8 cellular contexts compared by ENCODE assay signal in the genomic region with DNA sequence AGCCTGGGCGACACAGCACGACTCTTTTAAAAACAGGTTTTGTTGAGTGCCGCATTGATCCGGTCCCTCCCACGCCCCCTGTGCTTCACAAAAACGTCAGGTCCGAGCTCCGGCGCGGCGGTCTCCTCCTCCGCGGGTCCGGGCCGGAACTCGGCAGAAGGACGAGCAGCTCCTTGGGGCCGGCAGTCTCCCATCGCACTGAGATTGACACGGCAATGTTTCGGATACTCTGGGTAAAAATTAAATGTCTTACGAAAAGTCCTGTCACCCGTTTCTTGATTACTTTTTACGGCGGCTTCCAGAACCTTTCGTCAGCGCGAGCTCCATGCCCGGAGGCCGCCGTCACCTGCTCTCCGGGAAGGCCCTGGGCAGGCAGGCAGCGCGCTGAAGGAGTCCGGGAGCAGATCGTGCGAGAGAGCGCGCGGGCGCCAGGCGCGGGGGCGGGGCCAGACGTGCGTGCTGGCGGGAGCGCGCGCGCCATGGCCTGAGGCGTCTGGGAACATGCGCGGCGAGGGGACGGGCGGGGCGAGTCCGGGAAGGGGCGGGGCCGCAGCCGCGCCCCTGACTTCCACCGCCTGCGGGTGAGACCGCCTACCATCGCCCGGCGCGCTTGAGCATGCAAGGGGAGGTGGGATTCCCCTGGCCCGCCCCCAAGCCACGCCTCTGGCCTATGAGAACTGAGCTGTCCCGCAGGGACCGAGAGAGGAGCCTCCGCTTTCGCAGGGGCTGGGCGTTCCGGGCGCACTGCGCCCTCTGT. TPM values are rescaled to one million over a fixed set of nuclear protein-coding genes. Genes with fewer than 3 reads are reported as not detected.
DNase-seq lines count a peak whose midpoint lies in the region; ATAC-seq, FAIRE-seq and TF ChIP-seq lines count a peak whose summit lies in the region.

No MANE protein-coding gene starts in this region.

- no peaks in the 10 kb centered on the region for H3K4me1 ChIP-seq in keratinocyte (ENCODE audit: control insufficient read depth, extremely low read depth, insufficient read depth, low read length)

- no peaks in the 10 kb centered on the region for H4K20me1 ChIP-seq in keratinocyte (ENCODE audit: control insufficient read depth, extremely low read depth, insufficient read depth, low read length)

- no peak for TF ChIP-seq CTCF in keratinocyte (optimal IDR thresholded peaks at IDR 0.05 in 1 of 3, IDR thresholded peaks at IDR 0.05 in 1 of 3, conservative IDR thresholded peaks at IDR 0.05 in 1 of 3; ENCODE audit: extremely low read depth in 1 of 3, insufficient read depth in 2 of 3, low read length in 3 of 3)

- FAIRE-seq in keratinocyte (lab: Jason Lieb, UNC) = peak; percentile 56

- dilution Hi-C loops in keratinocyte (cut with MboI; ENCODE audit: extremely low pct_ligation_motif_present, low sequenced_read_pairs) = no loop called here

- H3K9ac ChIP-seq in keratinocyte (ENCODE audit: control insufficient read depth, extremely low read depth, insufficient read depth, low read length) = peak overlapping the region; percentile 81

- no peaks in the 10 kb centered on the region for H3K36me3 ChIP-seq in keratinocyte (ENCODE audit: control insufficient read depth in 2 of 2, extremely low read depth in 1 of 2, insufficient read depth in 2 of 2, low read length in 2 of 2)

- ATAC-seq in GM19043 (IDR thresholded peaks at IDR 0.05; ENCODE audit: low read depth, unreplicated experiment) = peak; percentile 97
- peak; percentile 97 for ATAC-seq in HG03354 (IDR thresholded peaks at IDR 0.05; ENCODE audit: poor library complexity, severe bottlenecking, unreplicated experiment)
- ATAC-seq in activated CD4-positive, CD25-positive, alpha-beta regulatory T cell treated with anti-CD3 and anti-CD28 coated beads, Interleukin-2, amount 50 U/mL, for 24 hours = peak; percentile 96 to 98

- no peaks in the 10 kb centered on the region for H3K9me1 ChIP-seq in keratinocyte (ENCODE audit: control insufficient read depth, extremely low read depth, insufficient read depth, low read length)

- H3K9me3 ChIP-seq in keratinocyte (ENCODE audit: control insufficient read depth, low read depth, low read length) = no peaks in the 10 kb centered on the region

- peak overlapping the region; percentile 91 for H2AFZ ChIP-seq in keratinocyte (ENCODE audit: control insufficient read depth, low read length)

- H3K27ac ChIP-seq in keratinocyte (ENCODE audit: control insufficient read depth, insufficient read depth, low read length) = peak overlapping the region; percentile 82

- no peaks in the 10 kb centered on the region for H3K79me2 ChIP-seq in keratinocyte (ENCODE audit: control insufficient read depth, insufficient read depth, low read length)

- DNase-seq in AG20443 (ENCODE audit: low spot score) (peak; percentile 99), NCI-H446 (lab: John Stamatoyannopoulos, UW) (peak; percentile 96 to 99), cerebellar cortex (ENCODE audit: low spot score) (peak; percentile 99), keratinocyte (ENCODE audit: low read depth, low spot score) (peak; percentile 97)
- peak; percentile 99 to 100 (median 99) for DNase-seq in stimulated activated CD4-positive, alpha-beta T cell treated with anti-CD3 and anti-CD28 coated beads, Interleukin-12 subunit alpha, Interleukin-12 subunit beta, amount 100 ng/mL, for 48 hours (ENCODE audit: low read depth in 2 of 3, low spot score in 1 of 3)

- H3K4me2 ChIP-seq in keratinocyte (ENCODE audit: control insufficient read depth, extremely low read depth, insufficient read depth, low read depth, low read length) = peak overlapping the region; percentile 76

- H3K4me3 ChIP-seq in keratinocyte (ENCODE audit: control insufficient read depth in 2 of 3, extremely low read depth in 1 of 3, insufficient read depth in 2 of 3, low read depth in 1 of 3, low read length in 3 of 3) = peak overlapping the region; percentile 51 to 87 (median 76)

- no peaks in the 10 kb centered on the region for H3K27me3 ChIP-seq in keratinocyte (ENCODE audit: control insufficient read depth, extremely low read depth, insufficient read depth, low read length)

RNA-seq across cellular contexts. Expression of gene SRL, which starts 11.7 kb away (rescaled TPM):
- polyA plus RNA-seq in keratinocyte = not detected in 3 replicates
- not detected for polyA plus RNA-seq in keratinocyte (2011; ENCODE audit: low read depth)
- 0.02 TPM in 1 of 2 replicates, not detected in the other for polyA plus RNA-seq in keratinocyte (2011; cell fraction: cytosol; rRNA removed)
- not detected in 2 replicates for polyA plus RNA-seq in keratinocyte (2011; cell fraction: nucleus; rRNA removed)
- 0.03 TPM in 1 of 2 replicates, not detected in the other for polyA plus RNA-seq in keratinocyte (2012; ENCODE audit: low replicate concordance)
- polyA minus RNA-seq in keratinocyte = not detected in 3 replicates
- not detected for polyA minus RNA-seq in keratinocyte (2011; cell fraction: cytosol; rRNA and poly(A)+ RNA removed)
- polyA minus RNA-seq in keratinocyte (2011; cell fraction: nucleus; rRNA and poly(A)+ RNA removed) = not detected in 2 replicates

RNA-seq across cellular contexts. Expression of gene TFAP4, which starts 19.3 kb away (rescaled TPM):
- polyA plus RNA-seq in keratinocyte = 4.9 to 9.2 TPM (median 6.7 TPM) in 3 replicates
- polyA plus RNA-seq in keratinocyte (2011; ENCODE audit: low read depth) = 6.1 TPM
- 2.0 and 3.6 TPM in 2 replicates for polyA plus RNA-seq in keratinocyte (2011; cell fraction: cytosol; rRNA removed)
- polyA plus RNA-seq in keratinocyte (2011; cell fraction: nucleus; rRNA removed) = 3.5 and 4.4 TPM in 2 replicates
- polyA plus RNA-seq in keratinocyte (2012; ENCODE audit: low replicate concordance) = 5.0 and 10.4 TPM in 2 replicates
- polyA minus RNA-seq in keratinocyte = 7.8 to 17.9 TPM (median 17.2 TPM) in 3 replicates
- 14.8 TPM for polyA minus RNA-seq in keratinocyte (2011; cell fraction: cytosol; rRNA and poly(A)+ RNA removed)
- 2.0 and 2.8 TPM in 2 replicates for polyA minus RNA-seq in keratinocyte (2011; cell fraction: nucleus; rRNA and poly(A)+ RNA removed)

Comparison
In these comparisons a context has a peak if more than half of its experiments do, and no peak if none do; other contexts are left out.
1. Peak in every context shown above with its lines: DNase-seq, ATAC-seq, H3K4me3 ChIP-seq and H3K27ac ChIP-seq.